ENCODE assay signal across 12 cellular contexts in the genomic region with DNA sequence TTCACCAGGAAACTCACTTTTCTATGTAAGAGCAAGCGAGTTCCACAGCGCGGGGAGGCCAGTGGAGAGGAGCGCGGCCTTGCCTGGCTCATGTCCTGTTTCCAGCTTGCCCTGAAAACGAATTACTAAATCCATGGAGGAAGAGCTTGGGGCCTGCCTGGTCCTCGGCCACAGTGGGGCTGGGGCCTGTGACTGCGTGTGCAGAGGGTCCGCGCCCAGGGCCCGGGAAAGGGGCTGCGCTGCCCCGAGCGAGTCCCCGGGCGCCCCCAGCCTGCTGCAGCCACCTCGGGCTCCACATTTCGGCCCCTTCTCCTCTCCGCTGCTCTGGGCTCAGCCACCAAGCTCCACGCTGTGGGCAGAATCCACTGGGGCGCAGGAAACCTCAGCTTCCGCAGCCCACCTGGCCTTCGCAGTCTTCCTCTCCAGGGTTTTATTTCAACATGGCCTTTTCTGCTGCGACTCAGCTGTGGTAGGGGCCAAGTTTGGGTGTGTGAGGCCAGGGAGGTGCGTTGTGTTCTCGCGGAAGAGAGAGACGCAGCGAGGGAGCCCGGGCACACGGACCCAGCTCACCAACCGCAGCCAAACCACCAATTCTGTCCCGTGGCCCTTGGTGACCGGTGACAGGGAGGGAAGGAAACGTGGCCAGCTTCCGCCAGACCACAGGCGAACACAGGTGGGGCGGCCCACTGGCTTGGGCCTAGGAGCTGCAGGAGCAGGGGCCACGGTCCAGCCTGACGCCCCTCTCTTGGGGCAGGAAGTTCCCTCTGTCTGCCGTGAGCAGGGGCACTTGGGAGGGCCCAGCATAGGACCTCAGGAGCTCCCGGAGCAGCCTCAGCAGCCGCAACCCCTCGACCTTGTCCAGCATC.
DNase-seq lines count a peak whose midpoint lies in the region; ATAC-seq and TF ChIP-seq lines count a peak whose summit lies in the region.
"Had no signal": no experiment of that assay in that cellular context is flagged by ENCODE, and none has a peak within 500 bp of the region (broad histone marks: within the 10 kb centered on the region; RNA-seq: fewer than 3 reads in every experiment).

No MANE protein-coding gene starts in this region.

- H3K9me2 ChIP-seq in GM23338 (ENCODE audit: insufficient read depth), result no peaks in the 10 kb centered on the region

- CTCF ChIA-PET in GM10248 (lab: Yijun Ruan, JAX), result interaction anchor here (0.8 to 1.2 kb wide), 2 partner anchors 14 to 20 kb away, joined by 3 read pairs; no protein-coding TSS in a partner anchor

- H3F3A ChIP-seq in GM23338 (replicated peaks; ENCODE audit: low read depth), result no peaks in the 10 kb centered on the region

- no peaks in the 10 kb centered on the region for H4K20me1 ChIP-seq in GM23338 (replicated peaks; ENCODE audit: insufficient read depth)

- H3K27ac ChIP-seq in GM23338 (ENCODE audit: low read depth) (no peak overlapping the region), dorsolateral prefrontal cortex (no peak overlapping the region)

- H3K27ac Mint-ChIP-seq in GM23338 (no peak overlapping the region), osteocyte (ENCODE audit: unreplicated experiment) (no peak overlapping the region)
- H3K27ac Mint-ChIP-seq: memory B cell had no signal

- H3K27me3 ChIP-seq in GM23338 (ENCODE audit: insufficient read depth) (no peaks in the 10 kb centered on the region), dorsolateral prefrontal cortex (peaks cover 0 to 15% (median 0%) of the 10 kb centered on the region in 45 donors)

- H3K4me3 ChIP-seq in GM23338, result peak overlapping the region; percentile 55
- H3K4me3 ChIP-seq in dorsolateral prefrontal cortex, result peak overlapping the region in 39 of 59 donors; percentile 32 to 68 (median 58)

- DNase-seq in 8988T, result peak; percentile 13
- DNase-seq in GM23338 (ENCODE audit: low spot score), result no peak
- peak in 6 of 10 donors; percentile 1 to 36 (median 20) for DNase-seq in dorsolateral prefrontal cortex
- peak; percentile 81 for DNase-seq in osteocyte (ENCODE audit: extremely low spot score, unreplicated experiment)
- DNase-seq in GM10248 (ENCODE audit: extremely low spot score), result no peak
- DNase-seq in NCI-H1105 (lab: John Stamatoyannopoulos, UW), result no peak
- DNase-seq: effector memory CD4-positive, alpha-beta T cell; NCI-H1092; NCI-H510A treated with DMSO at 0.1 percent for 48 hours had no signal

- H3K79me2 ChIP-seq in GM23338 (replicated peaks; ENCODE audit: insufficient read depth), result no peaks in the 10 kb centered on the region

- H3K4me1 Mint-ChIP-seq in GM23338 (peaks cover 2% of the 10 kb centered on the region; the same call in 2 of the 3 replicates), osteocyte (ENCODE audit: unreplicated experiment) (no peaks in the 10 kb centered on the region)

- peak overlapping the region; percentile 95 for H2AFZ ChIP-seq in GM23338

- H3K36me3 Mint-ChIP-seq in GM23338 (ENCODE audit: low read depth), result peaks cover 8% of the 10 kb centered on the region; the same call in 2 of the 3 replicates
- H3K36me3 Mint-ChIP-seq in osteocyte (ENCODE audit: unreplicated experiment), result no peaks in the 10 kb centered on the region
- H3K36me3 Mint-ChIP-seq: memory B cell had no signal

- no peaks in the 10 kb centered on the region for H3K36me3 ChIP-seq in GM23338 (ENCODE audit: insufficient read depth)

- peak; percentile 15 for ATAC-seq in GM23338
- no peak for ATAC-seq in HG03045 (IDR thresholded peaks at IDR 0.05; ENCODE audit: unreplicated experiment)
- ATAC-seq in GM18861 (IDR thresholded peaks at IDR 0.05; ENCODE audit: unreplicated experiment), result no peak

- H3K4me2 ChIP-seq in GM23338, result peak overlapping the region; percentile 74

- H3K9me3 Mint-ChIP-seq in GM23338 (peaks cover 4% of the 10 kb centered on the region), osteocyte (ENCODE audit: unreplicated experiment) (no peaks in the 10 kb centered on the region)
- H3K9me3 Mint-ChIP-seq: memory B cell had no signal

- H3K4me1 ChIP-seq in GM23338 (ENCODE audit: insufficient read depth), result no peaks in the 10 kb centered on the region

- H3K4me3 Mint-ChIP-seq in GM23338 (peak overlapping the region; percentile 65), osteocyte (ENCODE audit: unreplicated experiment) (no peak overlapping the region)
- H3K4me3 Mint-ChIP-seq: memory B cell had no signal

- no peak for TF ChIP-seq CTCF in GM23338 (conservative IDR thresholded peaks at IDR 0.05; ENCODE audit: low read depth in 2 of 2)
- TF ChIP-seq CTCF in dorsolateral prefrontal cortex (IDR thresholded peaks at IDR 0.05 in 54 of 56, conservative IDR thresholded peaks at IDR 0.05 in 2 of 56; ENCODE audit: low read depth in 1 of 56, partially characterized antibody in 56 of 56), result no peak
- no peak for TF ChIP-seq CTCF in osteocyte (IDR thresholded peaks at IDR 0.05)
- no peak for TF ChIP-seq CTCF in GM10248 (IDR thresholded peaks at IDR 0.05; ENCODE audit: control extremely low read depth, extremely low read depth, low read depth, missing control alignments)

- intact Hi-C loops in dorsolateral prefrontal cortex (cut with DNase I), result loop anchor here (5.0 to 10.0 kb wide), 3 partner anchors 131 to 329 kb away; a partner anchor contains a TSS

- POLR2A ChIA-PET in GM10248 (lab: Yijun Ruan, JAX), result no interaction called here

- H3K27me3 Mint-ChIP-seq in GM23338 (ENCODE audit: insufficient read depth, low read depth, poor library complexity) (peaks cover 15% of the 10 kb centered on the region), osteocyte (ENCODE audit: unreplicated experiment) (no peaks in the 10 kb centered on the region)

TF ChIP-seq in GM23338, 12 proteins besides CTCF, POLR2A, EP300 and RAD21:
- TF ChIP-seq, protein P1, sequence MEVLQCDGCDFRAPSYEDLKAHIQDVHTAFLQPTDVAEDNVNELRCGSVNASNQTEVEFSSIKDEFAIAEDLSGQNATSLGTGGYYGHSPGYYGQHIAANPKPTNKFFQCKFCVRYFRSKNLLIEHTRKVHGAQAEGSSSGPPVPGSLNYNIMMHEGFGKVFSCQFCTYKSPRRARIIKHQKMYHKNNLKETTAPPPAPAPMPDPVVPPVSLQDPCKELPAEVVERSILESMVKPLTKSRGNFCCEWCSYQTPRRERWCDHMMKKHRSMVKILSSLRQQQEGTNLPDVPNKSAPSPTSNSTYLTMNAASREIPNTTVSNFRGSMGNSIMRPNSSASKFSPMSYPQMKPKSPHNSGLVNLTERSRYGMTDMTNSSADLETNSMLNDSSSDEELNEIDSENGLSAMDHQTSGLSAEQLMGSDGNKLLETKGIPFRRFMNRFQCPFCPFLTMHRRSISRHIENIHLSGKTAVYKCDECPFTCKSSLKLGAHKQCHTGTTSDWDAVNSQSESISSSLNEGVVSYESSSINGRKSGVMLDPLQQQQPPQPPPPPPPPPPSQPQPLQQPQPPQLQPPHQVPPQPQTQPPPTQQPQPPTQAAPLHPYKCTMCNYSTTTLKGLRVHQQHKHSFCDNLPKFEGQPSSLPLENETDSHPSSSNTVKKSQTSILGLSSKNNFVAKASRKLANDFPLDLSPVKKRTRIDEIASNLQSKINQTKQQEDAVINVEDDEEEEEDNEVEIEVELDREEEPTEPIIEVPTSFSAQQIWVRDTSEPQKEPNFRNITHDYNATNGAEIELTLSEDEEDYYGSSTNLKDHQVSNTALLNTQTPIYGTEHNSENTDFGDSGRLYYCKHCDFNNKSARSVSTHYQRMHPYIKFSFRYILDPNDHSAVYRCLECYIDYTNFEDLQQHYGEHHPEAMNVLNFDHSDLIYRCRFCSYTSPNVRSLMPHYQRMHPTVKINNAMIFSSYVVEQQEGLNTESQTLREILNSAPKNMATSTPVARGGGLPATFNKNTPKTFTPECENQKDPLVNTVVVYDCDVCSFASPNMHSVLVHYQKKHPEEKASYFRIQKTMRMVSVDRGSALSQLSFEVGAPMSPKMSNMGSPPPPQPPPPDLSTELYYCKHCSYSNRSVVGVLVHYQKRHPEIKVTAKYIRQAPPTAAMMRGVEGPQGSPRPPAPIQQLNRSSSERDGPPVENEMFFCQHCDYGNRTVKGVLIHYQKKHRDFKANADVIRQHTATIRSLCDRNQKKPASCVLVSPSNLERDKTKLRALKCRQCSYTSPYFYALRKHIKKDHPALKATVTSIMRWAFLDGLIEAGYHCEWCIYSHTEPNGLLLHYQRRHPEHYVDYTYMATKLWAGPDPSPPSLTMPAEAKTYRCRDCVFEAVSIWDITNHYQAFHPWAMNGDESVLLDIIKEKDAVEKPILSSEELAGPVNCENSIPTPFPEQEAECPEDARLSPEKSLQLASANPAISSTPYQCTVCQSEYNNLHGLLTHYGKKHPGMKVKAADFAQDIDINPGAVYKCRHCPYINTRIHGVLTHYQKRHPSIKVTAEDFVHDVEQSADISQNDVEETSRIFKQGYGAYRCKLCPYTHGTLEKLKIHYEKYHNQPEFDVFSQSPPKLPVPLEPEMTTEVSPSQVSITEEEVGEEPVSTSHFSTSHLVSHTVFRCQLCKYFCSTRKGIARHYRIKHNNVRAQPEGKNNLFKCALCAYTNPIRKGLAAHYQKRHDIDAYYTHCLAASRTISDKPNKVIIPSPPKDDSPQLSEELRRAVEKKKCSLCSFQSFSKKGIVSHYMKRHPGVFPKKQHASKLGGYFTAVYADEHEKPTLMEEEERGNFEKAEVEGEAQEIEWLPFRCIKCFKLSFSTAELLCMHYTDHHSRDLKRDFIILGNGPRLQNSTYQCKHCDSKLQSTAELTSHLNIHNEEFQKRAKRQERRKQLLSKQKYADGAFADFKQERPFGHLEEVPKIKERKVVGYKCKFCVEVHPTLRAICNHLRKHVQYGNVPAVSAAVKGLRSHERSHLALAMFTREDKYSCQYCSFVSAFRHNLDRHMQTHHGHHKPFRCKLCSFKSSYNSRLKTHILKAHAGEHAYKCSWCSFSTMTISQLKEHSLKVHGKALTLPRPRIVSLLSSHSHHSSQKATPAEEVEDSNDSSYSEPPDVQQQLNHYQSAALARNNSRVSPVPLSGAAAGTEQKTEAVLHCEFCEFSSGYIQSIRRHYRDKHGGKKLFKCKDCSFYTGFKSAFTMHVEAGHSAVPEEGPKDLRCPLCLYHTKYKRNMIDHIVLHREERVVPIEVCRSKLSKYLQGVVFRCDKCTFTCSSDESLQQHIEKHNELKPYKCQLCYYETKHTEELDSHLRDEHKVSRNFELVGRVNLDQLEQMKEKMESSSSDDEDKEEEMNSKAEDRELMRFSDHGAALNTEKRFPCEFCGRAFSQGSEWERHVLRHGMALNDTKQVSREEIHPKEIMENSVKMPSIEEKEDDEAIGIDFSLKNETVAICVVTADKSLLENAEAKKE (CRISPR knock-in tag; IDR thresholded peaks at IDR 0.05), result no peak

Comparison
In these comparisons a context has a peak if more than half of its experiments do, and no peak if none do; other contexts are left out.
1. DNase-seq: peak in 8988T (single experiment), dorsolateral prefrontal cortex (6 of 10) and osteocyte (single experiment); none in GM23338 (single experiment), GM10248 (single experiment) and NCI-H1105 (single experiment).